ENCODE assay signal across 15 cellular contexts in genomic region chr12:110775997-110776396, GRCh38. TPM values are rescaled to one million over a fixed set of nuclear protein-coding genes. Genes with fewer than 3 reads are reported as not detected.
DNase-seq lines count a peak whose midpoint lies in the region; ATAC-seq and TF ChIP-seq lines count a peak whose summit lies in the region.
"Had no signal": no experiment of that assay in that cellular context is flagged by ENCODE, and none has a peak within 500 bp of the region (broad histone marks: within the 10 kb centered on the region; RNA-seq: fewer than 3 reads in every experiment).

No MANE protein-coding gene starts in this region.

- CTCF ChIA-PET in activated CD4-positive, alpha-beta T cell treated with anti-CD3 and anti-CD28 coated beads for 36 hours (lab: Charles Lee), result interaction anchor here (0.5 to 1.6 kb wide), 7 partner anchors 16 to 257 kb away, joined by 3 to 8 read pairs (median 4); no protein-coding TSS in a partner anchor
- CTCF ChIA-PET in HEK293 (lab: Yijun Ruan, JAX), result interaction anchor here (0.6 to 1.0 kb wide), 5 partner anchors 43 to 435 kb away, joined by 3 to 5 read pairs (median 3); no protein-coding TSS in a partner anchor
- CTCF ChIA-PET in activated CD4-positive, alpha-beta memory T cell treated with anti-CD3 and anti-CD28 coated beads, Interleukin-2, amount 10 ng/mL, durations not matched to agents 7 days and 5 days (lab: Charles Lee), result interaction anchor here (1.2 to 1.9 kb wide), 3 partner anchors 35 to 670 kb away, joined by 3 to 5 read pairs (median 3); partner anchors contain the start of gene ARPC3
- CTCF ChIA-PET in naive thymus-derived CD4-positive, alpha-beta T cell (lab: Charles Lee), result interaction anchor here (0.6 to 0.7 kb wide), 2 partner anchors 21 to 158 kb away, joined by 3 read pairs; no protein-coding TSS in a partner anchor

- DNase-seq in activated CD4-positive, alpha-beta T cell treated with anti-CD3 and anti-CD28 coated beads for 36 hours, result no peak
- no peak for DNase-seq in activated CD4-positive, alpha-beta T cell treated with anti-CD3 and anti-CD28 coated beads for 4 hours
- DNase-seq in activated CD4-positive, alpha-beta memory T cell treated with anti-CD3 and anti-CD28 coated beads, Interleukin-2, amount 10 ng/mL, durations not matched to agents 7 days and 5 days, result no peak
- no peak for DNase-seq in naive thymus-derived CD4-positive, alpha-beta T cell
- DNase-seq in GF-D8 (lab: John Stamatoyannopoulos, UW) (no peak), HFFc6 (no peak), AML-193 (lab: John Stamatoyannopoulos, UW) (no peak)
- DNase-seq: foreskin keratinocyte, left colon, NCI-H748 treated with DMSO at 0.1 percent for 48 hours had no signal

- H3K9me3 ChIP-seq in HEK293 (ENCODE audit: control insufficient read depth, insufficient read depth, low read depth, low read length), result no peaks in the 10 kb centered on the region
- no peaks in the 10 kb centered on the region for H3K9me3 ChIP-seq in naive thymus-derived CD4-positive, alpha-beta T cell (ENCODE audit: control insufficient read depth in 2 of 3, low read length in 3 of 3)
- H3K9me3 ChIP-seq: Peyer's patch, thoracic aorta had no signal

- POLR2A ChIA-PET in activated CD4-positive, alpha-beta T cell treated with anti-CD3 and anti-CD28 coated beads for 36 hours (lab: Charles Lee), result interaction anchor here (0.5 to 1.1 kb wide), 6 partner anchors 35 to 1216 kb away, joined by 3 to 13 read pairs (median 6); no protein-coding TSS in a partner anchor
- POLR2A ChIA-PET in HEK293 (lab: Yijun Ruan, JAX), result no interaction called here
- POLR2A ChIA-PET in activated CD4-positive, alpha-beta memory T cell treated with anti-CD3 and anti-CD28 coated beads, Interleukin-2, amount 10 ng/mL, durations not matched to agents 7 days and 5 days (lab: Charles Lee), result interaction anchor here (1.0 to 2.1 kb wide), 5 partner anchors 10 to 307 kb away, joined by 4 to 7 read pairs (median 6); partner anchors contain the start of gene FAM216A
- POLR2A ChIA-PET in naive thymus-derived CD4-positive, alpha-beta T cell (lab: Charles Lee), result no interaction called here

- H3K27me3 Mint-ChIP-seq in activated CD4-positive, alpha-beta T cell treated with anti-CD3 and anti-CD28 coated beads for 36 hours, result no peaks in the 10 kb centered on the region
- no peaks in the 10 kb centered on the region for H3K27me3 Mint-ChIP-seq in activated CD4-positive, alpha-beta memory T cell treated with anti-CD3 and anti-CD28 coated beads, Interleukin-2, amount 10 ng/mL, durations not matched to agents 7 days and 5 days
- H3K27me3 Mint-ChIP-seq in naive thymus-derived CD4-positive, alpha-beta T cell, result no peaks in the 10 kb centered on the region
- H3K27me3 Mint-ChIP-seq in HFFc6 (ENCODE audit: insufficient read depth), result peaks cover 23% of the 10 kb centered on the region

- H3K36me3 ChIP-seq in HEK293 (ENCODE audit: control insufficient read depth in 2 of 2, insufficient read depth in 1 of 2, low read length in 2 of 2), result no peaks in the 10 kb centered on the region
- H3K36me3 ChIP-seq in naive thymus-derived CD4-positive, alpha-beta T cell (ENCODE audit: control insufficient read depth in 2 of 3, insufficient read depth in 3 of 3, low read length in 3 of 3), result no peaks in the 10 kb centered on the region
- H3K36me3 ChIP-seq: neural progenitor cell, Peyer's patch, thoracic aorta had no signal

- no peaks in the 10 kb centered on the region for H3K4me1 ChIP-seq in HEK293 (ENCODE audit: control insufficient read depth, insufficient read depth, low read length)
- H3K4me1 ChIP-seq in naive thymus-derived CD4-positive, alpha-beta T cell (ENCODE audit: control insufficient read depth in 2 of 2, insufficient read depth in 2 of 2, low read length in 2 of 2), result peaks cover 9 to 43% of the 10 kb centered on the region in 2 donors
- H3K4me1 ChIP-seq: foreskin keratinocyte, neural progenitor cell had no signal

- H3K9me3 Mint-ChIP-seq in activated CD4-positive, alpha-beta T cell treated with anti-CD3 and anti-CD28 coated beads for 36 hours (ENCODE audit: low read depth), result peaks cover 3% of the 10 kb centered on the region
- H3K9me3 Mint-ChIP-seq in activated CD4-positive, alpha-beta memory T cell treated with anti-CD3 and anti-CD28 coated beads, Interleukin-2, amount 10 ng/mL, durations not matched to agents 7 days and 5 days, result peaks cover 4% of the 10 kb centered on the region
- H3K9me3 Mint-ChIP-seq in naive thymus-derived CD4-positive, alpha-beta T cell, result peaks cover 0 to 3% (median 0%) of the 10 kb centered on the region in 11 donors
- no peaks in the 10 kb centered on the region for H3K9me3 Mint-ChIP-seq in HFFc6

- H3K27ac Mint-ChIP-seq in activated CD4-positive, alpha-beta T cell treated with anti-CD3 and anti-CD28 coated beads for 36 hours, result peak overlapping the region; percentile 98
- peak overlapping the region; percentile 87 for H3K27ac Mint-ChIP-seq in activated CD4-positive, alpha-beta memory T cell treated with anti-CD3 and anti-CD28 coated beads, Interleukin-2, amount 10 ng/mL, durations not matched to agents 7 days and 5 days
- H3K27ac Mint-ChIP-seq in naive thymus-derived CD4-positive, alpha-beta T cell, result peak overlapping the region in 6 of 9 donors; percentile 6 to 91 (median 56)
- H3K27ac Mint-ChIP-seq in HFFc6, result no peak overlapping the region
- H3K27ac Mint-ChIP-seq: neural progenitor cell had no signal

- ATAC-seq in activated CD4-positive, alpha-beta T cell treated with anti-CD3 and anti-CD28 coated beads for 36 hours, result peak; percentile 33
- no peak for ATAC-seq in naive thymus-derived CD4-positive, alpha-beta T cell
- ATAC-seq: foreskin keratinocyte, left colon had no signal

- intact Hi-C loops in activated CD4-positive, alpha-beta T cell treated with anti-CD3 and anti-CD28 coated beads for 36 hours (cut with DNase I, micrococcal nuclease), result loop anchor here (1.0 to 2.0 kb wide), 10 partner anchors 16 to 779 kb away; partner anchors contain the start of genes FAM216A (in 1 of the 2), GIT2 (in 1 of the 2), GPN3 (in 1 of the 2) and PPP1CC (in 1 of the 2)
- intact Hi-C loops in naive thymus-derived CD4-positive, alpha-beta T cell (cut with micrococcal nuclease), result loop anchor here in 1 of 2 donors (1.0 to 5.0 kb wide), 2 partner anchors 34 to 51 kb away; partner anchors contain the start of gene PPP1CC

- no peaks in the 10 kb centered on the region for H3K27me3 ChIP-seq in naive thymus-derived CD4-positive, alpha-beta T cell (ENCODE audit: control insufficient read depth in 2 of 2, insufficient read depth in 2 of 2, low read length in 2 of 2)
- H3K27me3 ChIP-seq: foreskin keratinocyte, neural progenitor cell, Peyer's patch had no signal

- peak overlapping the region; percentile 9 for H3K4me3 Mint-ChIP-seq in activated CD4-positive, alpha-beta T cell treated with anti-CD3 and anti-CD28 coated beads for 36 hours
- no peak overlapping the region for H3K4me3 Mint-ChIP-seq in activated CD4-positive, alpha-beta memory T cell treated with anti-CD3 and anti-CD28 coated beads, Interleukin-2, amount 10 ng/mL, durations not matched to agents 7 days and 5 days
- H3K4me3 Mint-ChIP-seq in naive thymus-derived CD4-positive, alpha-beta T cell, result peak overlapping the region in 4 of 10 donors; percentile 4 to 60 (median 18)
- H3K4me3 Mint-ChIP-seq in HFFc6, result no peak overlapping the region
- H3K4me3 Mint-ChIP-seq: neural progenitor cell had no signal

- no peak for TF ChIP-seq CTCF in HEK293 (tag by site-specific recombination; IDR thresholded peaks at IDR 0.05)
- TF ChIP-seq CTCF in HFFc6 (IDR thresholded peaks at IDR 0.05), result no peak

- no peak overlapping the region for H3K4me3 ChIP-seq in HEK293 (ENCODE audit: low read depth, low read length)
- H3K4me3 ChIP-seq in naive thymus-derived CD4-positive, alpha-beta T cell (ENCODE audit: low read length), result no peak overlapping the region
- H3K4me3 ChIP-seq: neural progenitor cell, Peyer's patch, thoracic aorta had no signal

- H3K36me3 Mint-ChIP-seq in activated CD4-positive, alpha-beta T cell treated with anti-CD3 and anti-CD28 coated beads for 36 hours (ENCODE audit: low read depth), result peaks cover 3% of the 10 kb centered on the region
- no peaks in the 10 kb centered on the region for H3K36me3 Mint-ChIP-seq in activated CD4-positive, alpha-beta memory T cell treated with anti-CD3 and anti-CD28 coated beads, Interleukin-2, amount 10 ng/mL, durations not matched to agents 7 days and 5 days (ENCODE audit: low read depth)
- peaks cover 0 to 5% (median 0%) of the 10 kb centered on the region in 5 donors for H3K36me3 Mint-ChIP-seq in naive thymus-derived CD4-positive, alpha-beta T cell
- H3K36me3 Mint-ChIP-seq in HFFc6 (ENCODE audit: low read depth), result no peaks in the 10 kb centered on the region
- H3K36me3 Mint-ChIP-seq: neural progenitor cell had no signal

- H3K4me1 Mint-ChIP-seq in activated CD4-positive, alpha-beta T cell treated with anti-CD3 and anti-CD28 coated beads for 36 hours, result peaks cover 75% of the 10 kb centered on the region
- H3K4me1 Mint-ChIP-seq in activated CD4-positive, alpha-beta memory T cell treated with anti-CD3 and anti-CD28 coated beads, Interleukin-2, amount 10 ng/mL, durations not matched to agents 7 days and 5 days, result peaks cover 67% of the 10 kb centered on the region
- H3K4me1 Mint-ChIP-seq in naive thymus-derived CD4-positive, alpha-beta T cell, result peaks cover 28 to 67% (median 61%) of the 10 kb centered on the region in 7 donors
- H3K4me1 Mint-ChIP-seq in HFFc6 (ENCODE audit: low read depth), result no peaks in the 10 kb centered on the region

- no peak overlapping the region for H3K27ac ChIP-seq in HEK293 (ENCODE audit: extremely low read depth, low read depth, low read length)
- H3K27ac ChIP-seq in naive thymus-derived CD4-positive, alpha-beta T cell (ENCODE audit: low read depth, low read length), result no peak overlapping the region
- H3K27ac ChIP-seq: C4-2B, foreskin keratinocyte, neural progenitor cell, thoracic aorta had no signal

TF ChIP-seq in HEK293, 187 proteins besides CTCF, POLR2A, EP300 and RAD21:
- no peak for TF ChIP-seq ZNF529 (tag by site-specific recombination; IDR thresholded peaks at IDR 0.05; ENCODE audit: insufficient replicate concordance)
- no peak for TF ChIP-seq ZFP3 (tag by site-specific recombination; IDR thresholded peaks at IDR 0.05; ENCODE audit: low read depth)
- no peak for TF ChIP-seq ZNF37A (tag by site-specific recombination; IDR thresholded peaks at IDR 0.05)
- peak; percentile 68 for TF ChIP-seq PRDM1 (tag by site-specific recombination; IDR thresholded peaks at IDR 0.05)
- peak; percentile 80 for TF ChIP-seq ZNF366 (tag by site-specific recombination; conservative IDR thresholded peaks at IDR 0.05)

RNA-seq across cellular contexts. Expression of gene PPP1CC, which starts 33.3 kb away (rescaled TPM):
- total RNA-seq in activated CD4-positive, alpha-beta T cell treated with anti-CD3 and anti-CD28 coated beads for 36 hours, result 100 to 1,000 TPM; 201 to 283 TPM
- total RNA-seq in activated CD4-positive, alpha-beta memory T cell treated with anti-CD3 and anti-CD28 coated beads, Interleukin-2, amount 10 ng/mL, durations not matched to agents 7 days and 5 days, result 100 to 1,000 TPM; 221 to 230 TPM
- 100 to 1,000 TPM; 108 to 218 (median 145) TPM for total RNA-seq in naive thymus-derived CD4-positive, alpha-beta T cell
- polyA plus RNA-seq in naive thymus-derived CD4-positive, alpha-beta T cell, result 100 to 1,000 TPM; 126 to 138 TPM
- 100 to 1,000 TPM in 5 of 6 experiments, 10 to 100 TPM in 1; 95.2 to 140 (median 134) TPM for total RNA-seq in HFFc6 (2021; fragmentation: NEBNext Ultra II Directional; extraction: Animal tissue kit (Norgen Biotek cat#: 25700))

Comparison
In these comparisons a context has a peak if more than half of its experiments do, and no peak if none do; other contexts are left out.
1. POLR2A ChIA-PET loops: an anchor here in activated CD4-positive, alpha-beta T cell treated with anti-CD3 and anti-CD28 coated beads for 36 hours (0.5 to 1.1 kb wide) and activated CD4-positive, alpha-beta memory T cell treated with anti-CD3 and anti-CD28 coated beads, Interleukin-2, amount 10 ng/mL, durations not matched to agents 7 days and 5 days (1.0 to 2.1 kb wide); none called in HEK293 and naive thymus-derived CD4-positive, alpha-beta T cell.